Comparison of ENCODE assay signal across 1 cellular context in the genomic region with DNA sequence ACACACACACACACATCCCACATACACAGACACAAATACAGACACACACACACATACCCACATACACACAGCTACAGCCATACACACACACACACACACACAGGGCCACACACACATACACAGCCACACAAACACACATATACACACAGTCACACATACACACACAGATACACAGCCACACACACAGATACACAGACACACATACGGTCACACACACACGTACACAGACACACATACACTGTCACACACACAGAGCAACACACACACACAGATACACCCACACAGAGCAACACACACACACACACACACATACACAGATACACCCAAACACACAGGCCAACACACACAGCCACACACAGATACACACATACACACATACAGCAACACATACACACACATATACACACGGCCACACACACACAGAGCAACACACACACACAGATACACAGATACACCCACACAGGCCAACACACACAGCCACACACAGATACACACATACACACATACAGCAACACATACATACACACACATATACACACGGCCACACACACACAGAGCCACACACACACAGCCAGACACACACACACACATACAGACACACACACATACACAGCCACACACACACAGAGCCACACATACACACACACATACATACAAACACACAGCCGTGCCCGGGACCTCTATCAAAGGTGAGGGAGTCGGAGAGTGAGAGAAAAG.
TF ChIP-seq lines count a peak whose summit lies in the region.

No MANE protein-coding gene starts in this region.

TF ChIP-seq in GM12878, 131 proteins besides CTCF, POLR2A, EP300 and RAD21:
- no peak for TF ChIP-seq SUZ12 (IDR thresholded peaks at IDR 0.05; ENCODE audit: unreplicated experiment)
- no peak for TF ChIP-seq SREBF2 (IDR thresholded peaks at IDR 0.05; ENCODE audit: low read length)
- TF ChIP-seq, protein P1, sequence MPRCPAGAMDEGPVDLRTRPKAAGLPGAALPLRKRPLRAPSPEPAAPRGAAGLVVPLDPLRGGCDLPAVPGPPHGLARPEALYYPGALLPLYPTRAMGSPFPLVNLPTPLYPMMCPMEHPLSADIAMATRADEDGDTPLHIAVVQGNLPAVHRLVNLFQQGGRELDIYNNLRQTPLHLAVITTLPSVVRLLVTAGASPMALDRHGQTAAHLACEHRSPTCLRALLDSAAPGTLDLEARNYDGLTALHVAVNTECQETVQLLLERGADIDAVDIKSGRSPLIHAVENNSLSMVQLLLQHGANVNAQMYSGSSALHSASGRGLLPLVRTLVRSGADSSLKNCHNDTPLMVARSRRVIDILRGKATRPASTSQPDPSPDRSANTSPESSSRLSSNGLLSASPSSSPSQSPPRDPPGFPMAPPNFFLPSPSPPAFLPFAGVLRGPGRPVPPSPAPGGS (IDR thresholded peaks at IDR 0.05; ENCODE audit: borderline replicate concordance, insufficient read depth, low read depth, low read length, poor library complexity, severe bottlenecking) = peak; percentile 1
- no peak for TF ChIP-seq SP1 (IDR thresholded peaks at IDR 0.05; ENCODE audit: low read depth, low read length)
- TF ChIP-seq IRF3 (IDR thresholded peaks at IDR 0.05) = no peak
- TF ChIP-seq, protein P2, sequence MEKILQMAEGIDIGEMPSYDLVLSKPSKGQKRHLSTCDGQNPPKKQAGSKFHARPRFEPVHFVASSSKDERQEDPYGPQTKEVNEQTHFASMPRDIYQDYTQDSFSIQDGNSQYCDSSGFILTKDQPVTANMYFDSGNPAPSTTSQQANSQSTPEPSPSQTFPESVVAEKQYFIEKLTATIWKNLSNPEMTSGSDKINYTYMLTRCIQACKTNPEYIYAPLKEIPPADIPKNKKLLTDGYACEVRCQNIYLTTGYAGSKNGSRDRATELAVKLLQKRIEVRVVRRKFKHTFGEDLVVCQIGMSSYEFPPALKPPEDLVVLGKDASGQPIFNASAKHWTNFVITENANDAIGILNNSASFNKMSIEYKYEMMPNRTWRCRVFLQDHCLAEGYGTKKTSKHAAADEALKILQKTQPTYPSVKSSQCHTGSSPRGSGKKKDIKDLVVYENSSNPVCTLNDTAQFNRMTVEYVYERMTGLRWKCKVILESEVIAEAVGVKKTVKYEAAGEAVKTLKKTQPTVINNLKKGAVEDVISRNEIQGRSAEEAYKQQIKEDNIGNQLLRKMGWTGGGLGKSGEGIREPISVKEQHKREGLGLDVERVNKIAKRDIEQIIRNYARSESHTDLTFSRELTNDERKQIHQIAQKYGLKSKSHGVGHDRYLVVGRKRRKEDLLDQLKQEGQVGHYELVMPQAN (conservative IDR thresholded peaks at IDR 0.05) = no peak
- no peak for TF ChIP-seq MYB (IDR thresholded peaks at IDR 0.05; ENCODE audit: borderline replicate concordance, low read depth, low read length)
